ENCODE assay signal across 16 cellular contexts in genomic region chr5:173772407-173773059, GRCh38.
DNase-seq lines count a peak whose midpoint lies in the region; ATAC-seq and TF ChIP-seq lines count a peak whose summit lies in the region.
"Had no signal": no experiment of that assay in that cellular context is flagged by ENCODE, and none has a peak within 500 bp of the region (broad histone marks: within the 10 kb centered on the region; RNA-seq: fewer than 3 reads in every experiment).

No MANE protein-coding gene starts in this region.

- H3K36me3 Mint-ChIP-seq in neural crest cell (ENCODE audit: low read depth): no peaks in the 10 kb centered on the region

- no peak overlapping the region for H3K4me3 ChIP-seq in AG04450 (ENCODE audit: low read depth, low read length)
- H3K4me3 ChIP-seq: thoracic aorta had no signal

- ATAC-seq in sciatic nerve: no peak
- no peak for ATAC-seq in activated CD4-positive, CD25-positive, alpha-beta regulatory T cell treated with anti-CD3 and anti-CD28 coated beads, Interleukin-2, amount 50 U/mL, for 24 hours
- ATAC-seq: activated CD8-positive, alpha-beta T cell treated with anti-CD3 and anti-CD28 coated beads for 36 hours had no signal

- H3K4me3 Mint-ChIP-seq in neural crest cell: no peak overlapping the region
- H3K4me3 Mint-ChIP-seq: activated CD8-positive, alpha-beta T cell treated with anti-CD3 and anti-CD28 coated beads for 36 hours had no signal

- peak overlapping the region; percentile 29 for H3K27ac Mint-ChIP-seq in neural crest cell (ENCODE audit: unreplicated experiment)
- H3K27ac Mint-ChIP-seq: activated CD8-positive, alpha-beta T cell treated with anti-CD3 and anti-CD28 coated beads for 36 hours had no signal

- DNase-seq in AG04450 (ENCODE audit: low read depth, low spot score) (peak; percentile 4), NCI-H524 (lab: John Stamatoyannopoulos, UW) (peak; percentile 79 to 93), cerebellum (ENCODE audit: low spot score) (peak; percentile 76), neural crest cell (ENCODE audit: low read depth, low spot score) (no peak), inferior parietal cortex (ENCODE audit: extremely low spot score) (no peak), sciatic nerve (ENCODE audit: low spot score) (no peak), SW 1271 (lab: John Stamatoyannopoulos, UW) (no peak)
- DNase-seq: activated CD8-positive, alpha-beta T cell treated with anti-CD3 and anti-CD28 coated beads for 36 hours; activated naive CD4-positive, alpha-beta T cell; NCI-H1092; NCI-H510A; nucleus accumbens; SHP77 treated with DMSO at 0.1 percent for 48 hours; T1000 had no signal

- H3K27me3 ChIP-seq in AG04450 (ENCODE audit: control insufficient read depth, insufficient read depth, low read length): peaks cover 3% of the 10 kb centered on the region

- H3K27me3 Mint-ChIP-seq in neural crest cell (ENCODE audit: low read depth): no peaks in the 10 kb centered on the region
- H3K27me3 Mint-ChIP-seq: activated CD8-positive, alpha-beta T cell treated with anti-CD3 and anti-CD28 coated beads for 36 hours had no signal

- H3K9me3 ChIP-seq in AG04450 (ENCODE audit: control insufficient read depth, insufficient read depth, low read length): no peaks in the 10 kb centered on the region
- H3K9me3 ChIP-seq: thoracic aorta had no signal

- intact Hi-C loops in sciatic nerve (cut with DNase I): no loop called here

- CTCF ChIA-PET in AG04450 (lab: Charles Lee): no interaction called here

- no peak for TF ChIP-seq CTCF in AG04450 (IDR thresholded peaks at IDR 0.05; ENCODE audit: low read depth, low read length)
- TF ChIP-seq CTCF in neural crest cell (conservative IDR thresholded peaks at IDR 0.05): no peak

- no peak overlapping the region for H3K27ac ChIP-seq in AG04450 (ENCODE audit: low read depth, low read length)
- H3K27ac ChIP-seq: thoracic aorta had no signal

- H3K9me3 Mint-ChIP-seq in neural crest cell: no peaks in the 10 kb centered on the region
- H3K9me3 Mint-ChIP-seq: activated CD8-positive, alpha-beta T cell treated with anti-CD3 and anti-CD28 coated beads for 36 hours had no signal

- H3K4me1 Mint-ChIP-seq in neural crest cell: peaks cover 17% of the 10 kb centered on the region

- POLR2A ChIA-PET in AG04450 (lab: Yijun Ruan, JAX): no interaction called here

Comparison
In these comparisons a context has a peak if more than half of its experiments do, and no peak if none do; other contexts are left out.
1. DNase-seq: peak in AG04450 (single experiment), NCI-H524 (2 of 2) and cerebellum (single experiment); none in neural crest cell (single experiment), inferior parietal cortex (single experiment), sciatic nerve (single experiment) and SW 1271 (0 of 2).